In the genomic region with DNA sequence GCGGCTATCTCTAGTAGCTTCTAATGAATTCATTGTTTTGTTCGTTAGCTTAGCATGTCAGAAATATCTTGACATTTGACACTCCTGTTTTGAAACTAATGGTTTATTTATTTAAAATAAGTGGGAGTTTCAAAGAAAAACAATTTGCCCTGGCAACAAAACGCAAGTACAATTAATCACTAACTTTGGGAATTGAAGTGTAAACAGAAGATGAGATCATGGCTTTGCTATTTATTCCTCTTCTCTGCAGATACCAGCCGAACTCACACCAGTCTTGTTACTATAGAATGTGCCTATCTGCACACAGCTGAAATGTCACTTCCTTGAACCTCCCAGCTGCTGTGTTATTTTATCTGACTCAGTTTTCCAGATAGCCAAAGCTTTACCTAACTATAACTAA, we compare ENCODE assay signal across 11 cellular contexts. TPM values are rescaled to one million over a fixed set of nuclear protein-coding genes. Genes with fewer than 3 reads are reported as not detected.
DNase-seq lines count a peak whose midpoint lies in the region; ATAC-seq and TF ChIP-seq lines count a peak whose summit lies in the region.
"Had no signal": no experiment of that assay in that cellular context is flagged by ENCODE, and none has a peak within 500 bp of the region (broad histone marks: within the 10 kb centered on the region; RNA-seq: fewer than 3 reads in every experiment).

No MANE protein-coding gene starts in this region.

- TF ChIP-seq POLR2A in uterus (IDR thresholded peaks at IDR 0.05): no peak

- H3K36me3 ChIP-seq in left lung (no peaks in the 10 kb centered on the region), uterus (no peaks in the 10 kb centered on the region), ascending aorta (no peaks in the 10 kb centered on the region)
- H3K36me3 ChIP-seq: HAP-1 had no signal

- peak; percentile 81 for ATAC-seq in left lung
- no peak for ATAC-seq in stimulated activated naive CD8-positive, alpha-beta T cell treated with anti-CD3 and anti-CD28 coated beads, Interleukin-15, Interleukin-2, amounts not matched to agents 100 U/mL and 50 U/mL, for 24 hours

- H3K27me3 ChIP-seq in left lung: no peaks in the 10 kb centered on the region
- no peaks in the 10 kb centered on the region for H3K27me3 ChIP-seq in uterus
- H3K27me3 ChIP-seq in ascending aorta: no peaks in the 10 kb centered on the region

- DNase-seq in NCI-H748 (lab: John Stamatoyannopoulos, UW; ENCODE audit: unreplicated experiment): peak; percentile 7
- DNase-seq in NCI-H748 treated with DMSO at 0.1 percent for 48 hours (lab: John Stamatoyannopoulos, UW): no peak
- DNase-seq in astrocyte of the spinal cord (ENCODE audit: low read depth, low spot score): peak; percentile 61
- DNase-seq in left lung: no peak
- DNase-seq in uterus: no peak
- DNase-seq in cerebellar cortex (ENCODE audit: low spot score): no peak
- DNase-seq in ascending aorta (ENCODE audit: low spot score in 2 of 2): no peak
- DNase-seq in stimulated activated naive CD8-positive, alpha-beta T cell treated with anti-CD3 and anti-CD28 coated beads, Interleukin-15, Interleukin-2, amounts not matched to agents 100 U/mL and 50 U/mL, for 24 hours: no peak
- DNase-seq: activated CD4-positive, alpha-beta T cell treated with anti-CD3 and anti-CD28 coated beads for 1 hour; left cardiac atrium had no signal

- H3K4me1 ChIP-seq in left lung (peaks cover 0 to 16% of the 10 kb centered on the region in 2 donors), uterus (no peaks in the 10 kb centered on the region), ascending aorta (peaks cover 0 to 7% of the 10 kb centered on the region in 2 donors)
- H3K4me1 ChIP-seq: HAP-1 had no signal

- intact Hi-C loops in left lung (cut with DNase I) (no loop called here), uterus (cut with DNase I; ENCODE audit: low total_unique reads) (no loop called here), ascending aorta (cut with DNase I) (no loop called here)

- H3K9me3 ChIP-seq in left lung: peaks cover 0 to 5% of the 10 kb centered on the region in 2 donors
- H3K9me3 ChIP-seq in uterus: peaks cover 0 to under 1% of the 10 kb centered on the region in 2 donors
- H3K9me3 ChIP-seq in ascending aorta: no peaks in the 10 kb centered on the region

- H3K27ac ChIP-seq in left lung: peak overlapping the region in 1 of 2 donors; percentile 60
- peak overlapping the region; percentile 69 to 92 for H3K27ac ChIP-seq in uterus
- no peak overlapping the region for H3K27ac ChIP-seq in ascending aorta

- no peak for TF ChIP-seq CTCF in astrocyte of the spinal cord (IDR thresholded peaks at IDR 0.05; ENCODE audit: low read depth, low read length)
- TF ChIP-seq CTCF in left lung (IDR thresholded peaks at IDR 0.05): no peak
- no peak for TF ChIP-seq CTCF in uterus (IDR thresholded peaks at IDR 0.05)
- no peak for TF ChIP-seq CTCF in ascending aorta (IDR thresholded peaks at IDR 0.05)

- no peak overlapping the region for H3K4me3 ChIP-seq in astrocyte of the spinal cord (ENCODE audit: low read depth, low read length)
- H3K4me3 ChIP-seq in left lung: no peak overlapping the region
- no peak overlapping the region for H3K4me3 ChIP-seq in uterus
- H3K4me3 ChIP-seq in ascending aorta: no peak overlapping the region
- H3K4me3 ChIP-seq: HAP-1 had no signal

- in situ Hi-C loops in astrocyte of the spinal cord (cut with HindIII; ENCODE audit: low sequenced_read_pairs): no loop called here

RNA-seq across cellular contexts. Expression of a gene that starts 27.5 kb away (rescaled TPM):
- total RNA-seq in left lung (1 to 10 TPM in 1 of 2 donors, under 1 TPM in 1; 0.42 to 4.5 TPM), uterus (100 to 1,000 TPM in 1 of 4 donors, 10 to 100 TPM in 3; 25.3 to 121 (median 84.4) TPM), ascending aorta (2.6 TPM)

Comparison
In these comparisons a context has a peak if more than half of its experiments do, and no peak if none do; other contexts are left out.
1. DNase-seq: peak in NCI-H748 (single experiment) and astrocyte of the spinal cord (single experiment); none in NCI-H748 treated with DMSO at 0.1 percent for 48 hours (single experiment), left lung (0 of 2), uterus (0 of 2), cerebellar cortex (single experiment), ascending aorta (0 of 2) and stimulated activated naive CD8-positive, alpha-beta T cell treated with anti-CD3 and anti-CD28 coated beads, Interleukin-15, Interleukin-2, amounts not matched to agents 100 U/mL and 50 U/mL, for 24 hours (single experiment).
2. H3K27ac ChIP-seq: peak in uterus (2 of 2); none in ascending aorta (0 of 2).